In genomic region chr14:74425525-74426201, GRCh38 we compare ENCODE assay signal across 8 cellular contexts. TPM values are rescaled to one million over a fixed set of nuclear protein-coding genes. Genes with fewer than 3 reads are reported as not detected.
DNase-seq lines count a peak whose midpoint lies in the region; ATAC-seq, FAIRE-seq and TF ChIP-seq lines count a peak whose summit lies in the region.

No MANE protein-coding gene starts in this region.

- H3K36me3 ChIP-seq in mesodermal cell (ENCODE audit: control insufficient read depth, insufficient read depth, low read length) (no peaks in the 10 kb centered on the region), transverse colon (no peaks in the 10 kb centered on the region)

- CTCF ChIA-PET in WTC11 (lab: Charles Lee), result interaction anchor here (0.6 to 2.5 kb wide), 7 partner anchors 9 to 135 kb away, joined by 3 to 17 read pairs (median 4); no protein-coding TSS in a partner anchor

- H3K4me1 Mint-ChIP-seq in WTC11, result peaks cover 63% of the 10 kb centered on the region

- WGBS in mesodermal cell (ENCODE audit: insufficient coverage in 2 of 2), 2 experiments, result 4 to 7% methylated on average over 48 to 56 of the region's 66 CpGs
- WGBS in transverse colon (ENCODE audit: low coverage in 1 of 2), 2 donors, result 27% methylated on average over 14 of the region's 66 CpGs; no CpG with 5 or more reads in 1 of the 2 donors

- no peaks in the 10 kb centered on the region for H3K36me3 Mint-ChIP-seq in WTC11

- intact Hi-C loops in transverse colon (cut with DNase I; ENCODE audit: low total_unique reads), result no loop called here

- no peak for TF ChIP-seq EP300 in transverse colon (IDR thresholded peaks at IDR 0.05; ENCODE audit: low read depth)

- in situ Hi-C loops in transverse colon (cut with MboI; ENCODE audit: low pct_ligation_motif_present in 1 of 4, low pct_unique_long_range_greater_than_20kb in 1 of 4, low sequenced_read_pairs in 3 of 4), result no loop called here

- peaks cover 22% of the 10 kb centered on the region for H3K27me3 Mint-ChIP-seq in WTC11 (ENCODE audit: low read depth)

- H3K4me3 ChIP-seq in mesodermal cell (ENCODE audit: extremely low read depth, insufficient read depth, low read length, poor library complexity, severe bottlenecking) (peak overlapping the region; percentile 3), transverse colon (peak overlapping the region in 1 of 4 donors; percentile 31)

- H3K27me3 ChIP-seq in transverse colon, result peaks cover 44% of the 10 kb centered on the region

- TF ChIP-seq POLR2A in transverse colon (IDR thresholded peaks at IDR 0.05), result no peak

- DNase-seq in GM18507 (ENCODE audit: extremely low spot score, insufficient read length, low read depth) (peak; percentile 40), WTC11 (ENCODE audit: low spot score) (peak; percentile 82), cerebellum (ENCODE audit: low spot score) (peak; percentile 6), transverse colon (peak; percentile 28), GOT3 (lab: John Stamatoyannopoulos, UW) (no peak), SW480 (ENCODE audit: low spot score) (no peak), NCI-H2107 (lab: John Stamatoyannopoulos, UW) (no peak)

- no peak for FAIRE-seq in GM18507 (lab: Jason Lieb, UNC)

- H3K27ac ChIP-seq in mesodermal cell (ENCODE audit: low read depth, low read length, severe bottlenecking), result no peak overlapping the region
- no peak overlapping the region for H3K27ac ChIP-seq in transverse colon

- ATAC-seq in WTC11, result peak; percentile 40

- H3K9me3 ChIP-seq in mesodermal cell (ENCODE audit: control insufficient read depth, low read length), result no peaks in the 10 kb centered on the region
- H3K9me3 ChIP-seq in transverse colon, result no peaks in the 10 kb centered on the region

- H3K4me1 ChIP-seq in mesodermal cell (ENCODE audit: control insufficient read depth, insufficient read depth, low read length, poor library complexity, severe bottlenecking) (no peaks in the 10 kb centered on the region), transverse colon (peaks cover 0 to 5% (median 1%) of the 10 kb centered on the region in 4 donors)

- H3K4me3 Mint-ChIP-seq in WTC11, result peak overlapping the region; percentile 55

- H3K9me3 Mint-ChIP-seq in WTC11, result no peaks in the 10 kb centered on the region

- TF ChIP-seq CTCF in WTC11 (IDR thresholded peaks at IDR 0.05), result no peak
- no peak for TF ChIP-seq CTCF in transverse colon (IDR thresholded peaks at IDR 0.05)

- no peak overlapping the region for H3K27ac Mint-ChIP-seq in WTC11

- POLR2A ChIA-PET in WTC11 (lab: Charles Lee), result no interaction called here

TF ChIP-seq in WTC11, 78 proteins besides CTCF, POLR2A, EP300 and RAD21 (continues in another document):
- TF ChIP-seq GRHL2 (CRISPR knock-in tag; IDR thresholded peaks at IDR 0.05; ENCODE audit: insufficient replicate concordance, severe bottlenecking), result no peak
- TF ChIP-seq FOXP4 (CRISPR knock-in tag; IDR thresholded peaks at IDR 0.05), result peak; percentile 88
- TF ChIP-seq FOXK1 (CRISPR knock-in tag; IDR thresholded peaks at IDR 0.05), result peak; percentile 47; the same call in 1 of the 2 replicates
- peak; percentile 85; the same call in 1 of the 2 replicates for TF ChIP-seq ESRRA (CRISPR knock-in tag; IDR thresholded peaks at IDR 0.05; ENCODE audit: borderline replicate concordance)
- TF ChIP-seq, protein P1, sequence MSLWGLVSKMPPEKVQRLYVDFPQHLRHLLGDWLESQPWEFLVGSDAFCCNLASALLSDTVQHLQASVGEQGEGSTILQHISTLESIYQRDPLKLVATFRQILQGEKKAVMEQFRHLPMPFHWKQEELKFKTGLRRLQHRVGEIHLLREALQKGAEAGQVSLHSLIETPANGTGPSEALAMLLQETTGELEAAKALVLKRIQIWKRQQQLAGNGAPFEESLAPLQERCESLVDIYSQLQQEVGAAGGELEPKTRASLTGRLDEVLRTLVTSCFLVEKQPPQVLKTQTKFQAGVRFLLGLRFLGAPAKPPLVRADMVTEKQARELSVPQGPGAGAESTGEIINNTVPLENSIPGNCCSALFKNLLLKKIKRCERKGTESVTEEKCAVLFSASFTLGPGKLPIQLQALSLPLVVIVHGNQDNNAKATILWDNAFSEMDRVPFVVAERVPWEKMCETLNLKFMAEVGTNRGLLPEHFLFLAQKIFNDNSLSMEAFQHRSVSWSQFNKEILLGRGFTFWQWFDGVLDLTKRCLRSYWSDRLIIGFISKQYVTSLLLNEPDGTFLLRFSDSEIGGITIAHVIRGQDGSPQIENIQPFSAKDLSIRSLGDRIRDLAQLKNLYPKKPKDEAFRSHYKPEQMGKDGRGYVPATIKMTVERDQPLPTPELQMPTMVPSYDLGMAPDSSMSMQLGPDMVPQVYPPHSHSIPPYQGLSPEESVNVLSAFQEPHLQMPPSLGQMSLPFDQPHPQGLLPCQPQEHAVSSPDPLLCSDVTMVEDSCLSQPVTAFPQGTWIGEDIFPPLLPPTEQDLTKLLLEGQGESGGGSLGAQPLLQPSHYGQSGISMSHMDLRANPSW (CRISPR knock-in tag; conservative IDR thresholded peaks at IDR 0.05; ENCODE audit: low read depth), result no peak
- TF ChIP-seq PRRX2 (CRISPR knock-in tag; IDR thresholded peaks at IDR 0.05), result no peak
- TF ChIP-seq NFE2L1 (CRISPR knock-in tag; IDR thresholded peaks at IDR 0.05), result 0 out of 2 replicates have a peak, but pooled peaks have one; percentile 23
- TF ChIP-seq, protein P2, sequence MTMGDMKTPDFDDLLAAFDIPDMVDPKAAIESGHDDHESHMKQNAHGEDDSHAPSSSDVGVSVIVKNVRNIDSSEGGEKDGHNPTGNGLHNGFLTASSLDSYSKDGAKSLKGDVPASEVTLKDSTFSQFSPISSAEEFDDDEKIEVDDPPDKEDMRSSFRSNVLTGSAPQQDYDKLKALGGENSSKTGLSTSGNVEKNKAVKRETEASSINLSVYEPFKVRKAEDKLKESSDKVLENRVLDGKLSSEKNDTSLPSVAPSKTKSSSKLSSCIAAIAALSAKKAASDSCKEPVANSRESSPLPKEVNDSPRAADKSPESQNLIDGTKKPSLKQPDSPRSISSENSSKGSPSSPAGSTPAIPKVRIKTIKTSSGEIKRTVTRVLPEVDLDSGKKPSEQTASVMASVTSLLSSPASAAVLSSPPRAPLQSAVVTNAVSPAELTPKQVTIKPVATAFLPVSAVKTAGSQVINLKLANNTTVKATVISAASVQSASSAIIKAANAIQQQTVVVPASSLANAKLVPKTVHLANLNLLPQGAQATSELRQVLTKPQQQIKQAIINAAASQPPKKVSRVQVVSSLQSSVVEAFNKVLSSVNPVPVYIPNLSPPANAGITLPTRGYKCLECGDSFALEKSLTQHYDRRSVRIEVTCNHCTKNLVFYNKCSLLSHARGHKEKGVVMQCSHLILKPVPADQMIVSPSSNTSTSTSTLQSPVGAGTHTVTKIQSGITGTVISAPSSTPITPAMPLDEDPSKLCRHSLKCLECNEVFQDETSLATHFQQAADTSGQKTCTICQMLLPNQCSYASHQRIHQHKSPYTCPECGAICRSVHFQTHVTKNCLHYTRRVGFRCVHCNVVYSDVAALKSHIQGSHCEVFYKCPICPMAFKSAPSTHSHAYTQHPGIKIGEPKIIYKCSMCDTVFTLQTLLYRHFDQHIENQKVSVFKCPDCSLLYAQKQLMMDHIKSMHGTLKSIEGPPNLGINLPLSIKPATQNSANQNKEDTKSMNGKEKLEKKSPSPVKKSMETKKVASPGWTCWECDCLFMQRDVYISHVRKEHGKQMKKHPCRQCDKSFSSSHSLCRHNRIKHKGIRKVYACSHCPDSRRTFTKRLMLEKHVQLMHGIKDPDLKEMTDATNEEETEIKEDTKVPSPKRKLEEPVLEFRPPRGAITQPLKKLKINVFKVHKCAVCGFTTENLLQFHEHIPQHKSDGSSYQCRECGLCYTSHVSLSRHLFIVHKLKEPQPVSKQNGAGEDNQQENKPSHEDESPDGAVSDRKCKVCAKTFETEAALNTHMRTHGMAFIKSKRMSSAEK (CRISPR knock-in tag; IDR thresholded peaks at IDR 0.05; ENCODE audit: borderline replicate concordance), result no peak
- no peak for TF ChIP-seq CREB1 (CRISPR knock-in tag; IDR thresholded peaks at IDR 0.05)
- TF ChIP-seq, protein P3, sequence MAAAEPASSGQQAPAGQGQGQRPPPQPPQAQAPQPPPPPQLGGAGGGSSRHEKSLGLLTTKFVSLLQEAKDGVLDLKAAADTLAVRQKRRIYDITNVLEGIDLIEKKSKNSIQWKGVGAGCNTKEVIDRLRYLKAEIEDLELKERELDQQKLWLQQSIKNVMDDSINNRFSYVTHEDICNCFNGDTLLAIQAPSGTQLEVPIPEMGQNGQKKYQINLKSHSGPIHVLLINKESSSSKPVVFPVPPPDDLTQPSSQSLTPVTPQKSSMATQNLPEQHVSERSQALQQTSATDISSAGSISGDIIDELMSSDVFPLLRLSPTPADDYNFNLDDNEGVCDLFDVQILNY (CRISPR knock-in tag; IDR thresholded peaks at IDR 0.05), result peak; percentile 86
- no peak for TF ChIP-seq IRF1 (CRISPR knock-in tag; IDR thresholded peaks at IDR 0.05)
- no peak for TF ChIP-seq SMAD3 (CRISPR knock-in tag; IDR thresholded peaks at IDR 0.05; ENCODE audit: borderline replicate concordance)
- TF ChIP-seq RORB (CRISPR knock-in tag; IDR thresholded peaks at IDR 0.05), result no peak

RNA-seq across cellular contexts. Expression of gene SYNDIG1L, which starts 0.3 kb away (rescaled TPM):
- total RNA-seq in WTC11 (2021) (1.4 to 1.9 TPM (median 1.5 TPM) in 3 replicates), cerebellum (0.73 TPM), transverse colon (under 1 TPM in 1 of 4 donors, not detected in 3; 0.32 TPM)
- polyA plus RNA-seq in mesodermal cell (2013, experiment 1 of 2), result 0.41 TPM
- 0.35 TPM for polyA plus RNA-seq in mesodermal cell (2013, experiment 2 of 2)

Comparison
In these comparisons a context has a peak if more than half of its experiments do, and no peak if none do; other contexts are left out.
1. DNase-seq: peak in GM18507 (single experiment), WTC11 (single experiment), cerebellum (single experiment) and transverse colon (single experiment); none in GOT3 (single experiment), SW480 (single experiment) and NCI-H2107 (single experiment).